Comparison of ENCODE assay signal across 8 cellular contexts in the genomic region with DNA sequence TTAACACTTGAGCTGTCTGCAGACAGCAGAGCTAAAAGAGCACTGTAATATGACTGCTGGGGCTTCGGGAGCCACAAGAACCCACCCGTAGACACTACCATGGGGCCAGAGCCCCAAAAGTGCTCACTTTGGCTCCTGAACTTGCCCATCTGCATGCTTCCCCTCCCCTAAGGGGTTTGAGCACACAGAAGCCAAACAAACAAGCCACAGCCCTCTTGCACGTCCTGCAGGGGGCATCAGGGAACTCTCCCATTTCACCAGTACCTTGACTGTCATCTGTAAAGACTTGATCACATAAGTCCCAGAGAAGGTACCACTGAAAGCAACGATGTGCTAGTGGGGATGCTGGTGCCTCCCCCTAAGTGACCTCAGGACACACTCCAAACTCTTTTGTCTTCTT.
DNase-seq lines count a peak whose midpoint lies in the region; ATAC-seq, FAIRE-seq and TF ChIP-seq lines count a peak whose summit lies in the region.

No MANE protein-coding gene starts in this region.

- ATAC-seq in GM21367 (IDR thresholded peaks at IDR 0.05; ENCODE audit: unreplicated experiment), result no peak
- ATAC-seq in HG02840 (IDR thresholded peaks at IDR 0.05; ENCODE audit: low FRiP score, unreplicated experiment), result no peak
- ATAC-seq in GM21528 (IDR thresholded peaks at IDR 0.05; ENCODE audit: low FRiP score, unreplicated experiment), result no peak

- peak; percentile 85 for FAIRE-seq in GM12892 (lab: Jason Lieb, UNC)

- TF ChIP-seq POLR2A in GM12892 (IDR thresholded peaks at IDR 0.05; ENCODE audit: low read depth, low read length), result no peak

- DNase-seq in A172 (ENCODE audit: low spot score) (peak; percentile 26), GM12892 (ENCODE audit: insufficient read length) (no peak), NCI-H460 (ENCODE audit: extremely low read depth, low read depth) (peak; percentile 30), epithelial cell of proximal tubule (ENCODE audit: low read depth) (no peak), epidermal melanocyte (ENCODE audit: insufficient read length, low spot score) (no peak)

- H3K4me3 ChIP-seq in epithelial cell of proximal tubule (ENCODE audit: low read depth, low read length), result no peak overlapping the region

- peak; percentile 79 for TF ChIP-seq CTCF in epithelial cell of proximal tubule (conservative IDR thresholded peaks at IDR 0.05; ENCODE audit: low read depth, low read length)

Comparison
In these comparisons a context has a peak if more than half of its experiments do, and no peak if none do; other contexts are left out.
1. DNase-seq: peak in A172 (single experiment) and NCI-H460 (single experiment); none in GM12892 (single experiment), epithelial cell of proximal tubule (single experiment) and epidermal melanocyte (single experiment).